Comparison of ENCODE assay signal across 8 cellular contexts in the genomic region with DNA sequence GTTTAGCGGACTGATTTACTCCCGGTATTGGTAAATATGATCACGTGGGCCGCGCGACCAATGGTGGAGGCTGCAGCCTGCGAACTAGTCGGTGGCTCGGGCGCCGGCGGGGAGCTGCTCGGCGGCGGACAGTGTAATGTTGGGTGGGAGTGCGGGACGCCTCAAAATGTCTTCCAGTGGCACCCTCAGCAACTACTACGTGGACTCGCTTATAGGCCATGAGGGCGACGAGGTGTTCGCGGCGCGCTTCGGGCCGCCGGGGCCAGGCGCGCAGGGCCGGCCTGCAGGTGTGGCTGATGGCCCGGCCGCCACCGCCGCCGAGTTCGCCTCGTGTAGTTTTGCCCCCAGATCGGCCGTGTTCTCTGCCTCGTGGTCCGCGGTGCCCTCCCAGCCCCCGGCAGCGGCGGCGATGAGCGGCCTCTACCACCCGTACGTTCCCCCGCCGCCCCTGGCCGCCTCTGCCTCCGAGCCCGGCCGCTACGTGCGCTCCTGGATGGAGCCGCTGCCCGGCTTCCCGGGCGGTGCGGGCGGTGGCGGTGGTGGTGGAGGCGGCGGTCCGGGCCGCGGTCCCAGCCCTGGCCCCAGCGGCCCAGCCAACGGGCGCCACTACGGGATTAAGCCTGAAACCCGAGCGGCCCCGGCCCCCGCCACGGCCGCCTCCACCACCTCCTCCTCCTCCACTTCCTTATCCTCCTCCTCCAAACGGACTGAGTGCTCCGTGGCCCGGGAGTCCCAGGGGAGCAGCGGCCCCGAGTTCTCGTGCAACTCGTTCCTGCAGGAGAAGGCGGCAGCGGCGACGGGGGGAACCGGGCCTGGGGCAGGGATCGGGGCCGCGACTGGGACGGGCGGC. TPM values are rescaled to one million over a fixed set of nuclear protein-coding genes. Genes with fewer than 3 reads are reported as not detected.
DNase-seq lines count a peak whose midpoint lies in the region; ATAC-seq and TF ChIP-seq lines count a peak whose summit lies in the region.

HOXD9 (plus strand) TSS at position 87 of the 850 bp plus-strand sequence; CDS start at position 137, 50 bp downstream.

- H3K4me1 Mint-ChIP-seq in CD14-positive monocyte (peaks cover 19% of the 10 kb centered on the region), naive B cell (peaks cover 6 to 15% (median 14%) of the 10 kb centered on the region in 3 donors)

- peak within 1 kb of the TSS; percentile 48 for H3K4me3 ChIP-seq in MG63

- DNase-seq in CD14-positive monocyte (ENCODE audit: low spot score) (no peak), MG63 (peak; percentile 74), naive B cell (no peak), middle frontal gyrus (ENCODE audit: extremely low spot score, low spot score) (no peak), NOMO-1 treated with DMSO at 0.1 percent for 48 hours (lab: John Stamatoyannopoulos, UW; ENCODE audit: unreplicated experiment) (no peak), MV-4-11 (lab: John Stamatoyannopoulos, UW) (no peak)
- DNase-seq in effector CD8-positive, alpha-beta T cell (lab: John Stamatoyannopoulos, UW), result peak; percentile 21

- H3K27me3 ChIP-seq in MG63, result no peaks in the 10 kb centered on the region

- no peaks in the 10 kb centered on the region for H3K9me3 ChIP-seq in MG63

- no peak for TF ChIP-seq CTCF in CD14-positive monocyte (IDR thresholded peaks at IDR 0.05)

- no peak within 1 kb of the TSS for H3K27ac Mint-ChIP-seq in CD14-positive monocyte
- peak within 1 kb of the TSS in 3 of 6 donors; percentile 33 to 94 (median 60) for H3K27ac Mint-ChIP-seq in naive B cell

- H3K36me3 Mint-ChIP-seq in CD14-positive monocyte (peaks cover 0 to 11% of the 10 kb centered on the region in 2 donors), naive B cell (peaks cover 0 to 13% of the 10 kb centered on the region in 2 donors)

- ATAC-seq in naive B cell (ENCODE audit: low read depth in 2 of 2) (peak; percentile 23 to 41), GM21423 (IDR thresholded peaks at IDR 0.05; ENCODE audit: unreplicated experiment) (no peak)

- no peaks in the 10 kb centered on the region for H3K36me3 ChIP-seq in MG63

- H3K9me3 Mint-ChIP-seq in CD14-positive monocyte (peaks cover 0 to 30% (median 21%) of the 10 kb centered on the region in 7 donors), naive B cell (peaks cover 0 to 21% (median 3%) of the 10 kb centered on the region in 7 donors)

- H3K4me3 Mint-ChIP-seq in CD14-positive monocyte, result peak within 1 kb of the TSS; percentile 73 to 84
- H3K4me3 Mint-ChIP-seq in naive B cell, result peak within 1 kb of the TSS; percentile 54 to 87 (median 76)

- H3K27me3 Mint-ChIP-seq in CD14-positive monocyte (ENCODE audit: low read depth in 3 of 3) (peaks cover 91 to 99% (median 95%) of the 10 kb centered on the region in 3 donors), naive B cell (peaks cover 74 to 78% (median 74%) of the 10 kb centered on the region in 3 donors)

- intact Hi-C loops in CD14-positive monocyte (cut with micrococcal nuclease), result loop anchor here (5.0 kb wide), 2 partner anchors 41 to 1024 kb away; partner anchors contain the start of gene EVX2 (in 1 of the 2)

RNA-seq across cellular contexts. Expression of gene HOXD9, which starts in this region (rescaled TPM):
- polyA plus RNA-seq in CD14-positive monocyte, result not detected
- 0.16 and 2.3 TPM in 2 replicates for total RNA-seq in MG63 (2014; rRNA removed; shearing (Covaris generic); ENCODE audit: low replicate concordance)
- not detected for polyA plus RNA-seq in naive B cell (ENCODE audit: low read depth in 6 of 6)

Comparison
In these comparisons a context has a peak if more than half of its experiments do, and no peak if none do; other contexts are left out.
1. Peak in ATAC-seq in naive B cell; RNA of the gene not detected or under 1 TPM.
2. DNase-seq: peak in MG63 (single experiment) and effector CD8-positive, alpha-beta T cell (single experiment); none in CD14-positive monocyte (single experiment), naive B cell (single experiment), middle frontal gyrus (single experiment), NOMO-1 treated with DMSO at 0.1 percent for 48 hours (single experiment) and MV-4-11 (single experiment).